Comparison of ENCODE assay signal across 1 cellular context in genomic region chr7:140439359-140439758, GRCh38.
TF ChIP-seq lines count a peak whose summit lies in the region.

No MANE protein-coding gene starts in this region.

TF ChIP-seq in SK-N-SH treated with all-trans-retinoic acid at 6 μM for 48 hours, 23 proteins besides CTCF, POLR2A, EP300 and RAD21 (continued from another document):
- TF ChIP-seq CSRNP3 (CRISPR knock-in tag; IDR thresholded peaks at IDR 0.05) (no peak), POU6F1 (CRISPR knock-in tag; IDR thresholded peaks at IDR 0.05; ENCODE audit: borderline replicate concordance, low read depth) (no peak), ZFP3 (CRISPR knock-in tag; IDR thresholded peaks at IDR 0.05) (no peak), BACH2 (CRISPR knock-in tag; IDR thresholded peaks at IDR 0.05; ENCODE audit: borderline replicate concordance) (no peak), CSDC2 (CRISPR knock-in tag; IDR thresholded peaks at IDR 0.05) (no peak), ZNF70 (CRISPR knock-in tag; IDR thresholded peaks at IDR 0.05) (no peak), OSR1 (CRISPR knock-in tag; IDR thresholded peaks at IDR 0.05) (no peak), TOX (CRISPR knock-in tag; IDR thresholded peaks at IDR 0.05; ENCODE audit: borderline replicate concordance) (no peak), CREB5 (CRISPR knock-in tag; IDR thresholded peaks at IDR 0.05; ENCODE audit: low read depth) (no peak), ZFP30 (CRISPR knock-in tag; IDR thresholded peaks at IDR 0.05) (no peak), TCF4 (CRISPR knock-in tag; IDR thresholded peaks at IDR 0.05; ENCODE audit: borderline replicate concordance) (no peak)
